Comparison of ENCODE assay signal across 18 cellular contexts in the genomic region with DNA sequence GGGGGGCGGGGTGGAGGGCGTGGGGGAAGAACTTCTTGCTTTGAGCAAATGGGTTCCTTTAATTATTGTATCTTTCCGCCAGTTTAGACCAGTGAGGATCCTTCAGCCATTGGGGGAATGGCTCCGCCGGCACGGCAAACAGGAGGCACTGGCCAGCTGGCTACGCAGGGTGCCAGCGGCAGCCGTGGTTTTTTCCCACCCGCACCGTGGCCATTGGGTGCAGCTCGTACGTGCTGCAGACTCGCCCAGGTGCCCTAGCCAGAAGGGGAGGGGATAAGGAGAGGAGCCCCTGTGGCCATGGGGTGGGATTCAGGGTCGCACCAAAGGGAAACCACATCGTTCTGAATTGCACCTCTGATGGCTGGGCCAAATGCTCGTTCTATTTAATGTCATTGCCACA.
DNase-seq lines count a peak whose midpoint lies in the region; ATAC-seq, FAIRE-seq and TF ChIP-seq lines count a peak whose summit lies in the region.
"Had no signal": no experiment of that assay in that cellular context is flagged by ENCODE, and none has a peak within 500 bp of the region (broad histone marks: within the 10 kb centered on the region; RNA-seq: fewer than 3 reads in every experiment).

No MANE protein-coding gene starts in this region.

- no peaks in the 10 kb centered on the region for H3K4me1 ChIP-seq in testis

- 54 to 76% methylated on average over 10 to 17 of the region's 17 CpGs for whole genome bisulfite sequencing in testis, 2 donors

- DNase-seq in GM06990 (ENCODE audit: extremely low read depth, insufficient read length) = peak; percentile 3
- peak; percentile 24 for DNase-seq in H7
- DNase-seq in NCI-H69 (lab: John Stamatoyannopoulos, UW) = peak; percentile 43
- DNase-seq in testis = no peak
- DNase-seq in effector CD8-positive, alpha-beta T cell (lab: John Stamatoyannopoulos, UW) = no peak
- no peak for DNase-seq in HTR-8/SVneo (ENCODE audit: insufficient read length, low spot score)
- DNase-seq: CD4-positive, alpha-beta memory T cell; COR-L47; DMS153; DMS79 treated with DMSO at 0.1 percent for 48 hours; EL; H9 had no signal

- FAIRE-seq in HTR-8/SVneo (lab: Jason Lieb, UNC) = no peak
- FAIRE-seq: A204.1, G401.6, GM12892, HepG2 had no signal

- intact Hi-C loops in testis (cut with DNase I; ENCODE audit: low total_unique reads) = no loop called here

- H3K36me3 ChIP-seq in GM06990 (ENCODE audit: control insufficient read depth, insufficient read depth, low read length) = no peaks in the 10 kb centered on the region
- H3K36me3 ChIP-seq in H7 (replicated peaks; ENCODE audit: control insufficient read depth, insufficient read depth, low read length) = no peaks in the 10 kb centered on the region
- H3K36me3 ChIP-seq in testis (ENCODE audit: low read depth, missing control alignments) = no peaks in the 10 kb centered on the region

- TF ChIP-seq POLR2A in testis (IDR thresholded peaks at IDR 0.05) = no peak

- H3K4me3 ChIP-seq in GM06990 (replicated peaks; ENCODE audit: low read depth, low read length) = no peak overlapping the region
- H3K4me3 ChIP-seq in H7 (ENCODE audit: insufficient read depth, low read depth, low read length) = no peak overlapping the region
- H3K4me3 ChIP-seq in testis = peak overlapping the region; percentile 18 to 36

- H3K27me3 ChIP-seq in GM06990 (replicated peaks; ENCODE audit: control insufficient read depth, insufficient read depth, low read length) (no peaks in the 10 kb centered on the region), H7 (ENCODE audit: control insufficient read depth, insufficient read depth, low read length) (no peaks in the 10 kb centered on the region), testis (no peaks in the 10 kb centered on the region)

- no peak for ATAC-seq in GM18858 (IDR thresholded peaks at IDR 0.05; ENCODE audit: unreplicated experiment)
- ATAC-seq: HepG2 had no signal

- TF ChIP-seq CTCF in GM06990 (IDR thresholded peaks at IDR 0.05; ENCODE audit: insufficient read depth, low read length, poor library complexity, severe bottlenecking) (no peak), testis (IDR thresholded peaks at IDR 0.05) (no peak)

- no peaks in the 10 kb centered on the region for H3K9me3 ChIP-seq in testis

- H3K27ac ChIP-seq in testis = no peak overlapping the region
- H3K27ac ChIP-seq: C4-2B had no signal

Comparison
In these comparisons a context has a peak if more than half of its experiments do, and no peak if none do; other contexts are left out.
1. DNase-seq: peak in GM06990 (single experiment), H7 (single experiment) and NCI-H69 (single experiment); none in testis (single experiment), effector CD8-positive, alpha-beta T cell (single experiment) and HTR-8/SVneo (single experiment).
2. H3K4me3 ChIP-seq: peak in testis (2 of 2); none in GM06990 (single experiment) and H7 (single experiment).